Comparison of ENCODE assay signal across 14 cellular contexts in the genomic region with DNA sequence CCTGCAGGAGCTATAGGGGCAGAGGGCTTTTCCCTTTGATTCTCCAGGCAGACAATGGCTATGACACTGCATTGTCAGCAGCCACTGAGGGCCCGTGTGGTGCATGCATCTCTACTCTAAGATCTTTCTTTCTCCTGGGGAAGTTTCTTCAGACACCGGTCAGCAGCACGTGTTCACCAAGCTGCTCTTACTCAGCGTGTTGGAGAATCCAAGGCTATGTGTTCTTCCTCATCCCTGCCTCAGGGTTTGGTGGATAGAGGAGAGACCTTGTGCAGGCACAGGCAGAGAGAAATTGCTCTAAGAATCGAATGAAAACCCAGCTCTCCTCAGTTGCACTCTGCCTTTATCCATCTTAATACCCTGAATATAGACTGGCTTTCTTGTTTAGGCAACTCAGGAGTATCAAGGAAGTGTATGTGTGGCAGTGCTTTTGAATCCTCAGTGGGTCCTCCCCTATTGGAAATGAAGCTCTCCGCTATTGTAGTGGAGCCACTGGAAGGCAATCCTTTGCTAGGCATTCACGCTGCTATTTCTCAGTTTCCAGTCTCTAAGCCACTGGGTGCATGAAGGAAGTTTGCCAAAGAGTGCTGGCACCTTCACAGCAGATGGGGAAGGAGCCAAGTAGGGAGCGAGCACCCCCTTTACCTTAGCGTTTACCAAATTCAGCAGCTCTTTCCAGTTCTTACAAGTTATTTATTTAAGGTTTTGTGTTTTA.
DNase-seq lines count a peak whose midpoint lies in the region; ATAC-seq, FAIRE-seq and TF ChIP-seq lines count a peak whose summit lies in the region.
"Had no signal": no experiment of that assay in that cellular context is flagged by ENCODE, and none has a peak within 500 bp of the region (broad histone marks: within the 10 kb centered on the region; RNA-seq: fewer than 3 reads in every experiment).

No MANE protein-coding gene starts in this region.

- no peak for TF ChIP-seq POLR2A in A549 (IDR thresholded peaks at IDR 0.05; ENCODE audit: low read length)

- CTCF ChIA-PET in A549 (lab: Yijun Ruan, JAX): interaction anchor here (0.7 to 1.6 kb wide), 7 partner anchors 11 to 113 kb away, joined by 3 to 5 read pairs (median 3); no protein-coding TSS in a partner anchor
- CTCF ChIA-PET in OCI-LY7 (lab: Charles Lee; ENCODE audit: unreplicated experiment): no interaction called here

- H3K36me3 Mint-ChIP-seq in activated T-helper 1 cell treated with anti-CD3 and anti-CD28 coated beads, Interleukin-12 subunit alpha, Interleukin-12 subunit beta, Interleukin-2, Interleukin-4 antibody, amounts not matched to agents 30 ng/mL and 10 ng/mL and 1 ng/mL, durations not matched to agents 14 hours and 24 hours and 36 hours (ENCODE audit: low read depth): peaks cover 56% of the 10 kb centered on the region

- H3K4me2 ChIP-seq in A549 (no peak overlapping the region), OCI-LY7 (ENCODE audit: low read length) (peak overlapping the region; percentile 65)

- peaks cover 26% of the 10 kb centered on the region; the same call in 1 of the 2 replicates for H3K79me2 ChIP-seq in OCI-LY7 (ENCODE audit: insufficient read depth, low read depth, low read length)

- DNase-seq in A549 (ENCODE audit: low read depth in 1 of 2, low spot score in 1 of 2) (no peak), OCI-LY7 (ENCODE audit: low spot score) (no peak), choroid plexus epithelial cell (ENCODE audit: low read depth) (peak; percentile 30), NCI-H2107 (lab: John Stamatoyannopoulos, UW) (no peak), DMS53 (lab: John Stamatoyannopoulos, UW) (no peak)
- no peak for DNase-seq in activated T-helper 1 cell treated with anti-CD3 and anti-CD28 coated beads, Interleukin-12 subunit alpha, Interleukin-12 subunit beta, Interleukin-2, Interleukin-4 antibody, amounts not matched to agents 30 ng/mL and 10 ng/mL and 1 ng/mL, durations not matched to agents 14 hours and 24 hours and 36 hours (ENCODE audit: low spot score)
- DNase-seq: DMS153; NCI-H2171; NK-92 treated with Interleukin-12 subunit alpha and Interleukin-12 subunit beta, amount 100 ng/mL, for 24 hours; small intestine had no signal

- peaks cover 4% of the 10 kb centered on the region; the same call in 1 of the 2 replicates for H4K20me1 ChIP-seq in OCI-LY7 (ENCODE audit: insufficient read depth, low read length)

- no TSS peak for BruUV-seq in OCI-LY7 (replicated peaks; lab: Mats Ljungman, UMichigan)

- H3K36me3 ChIP-seq in OCI-LY7 (ENCODE audit: insufficient read depth, low read length) (peaks cover 78% of the 10 kb centered on the region), muscle layer of duodenum (ENCODE audit: control insufficient read depth in 1 of 2, insufficient read depth in 2 of 2, low read length in 2 of 2) (peaks cover 24 to 41% of the 10 kb centered on the region in 2 donors)

- no peak for ATAC-seq in A549
- ATAC-seq in GM21447 (IDR thresholded peaks at IDR 0.05; ENCODE audit: unreplicated experiment): no peak

- intact Hi-C loops in OCI-LY7 (cut with micrococcal nuclease; ENCODE audit: unreplicated experiment): loop anchor here (10.0 kb wide), 2 partner anchors 148 to 672 kb away; no protein-coding TSS in a partner anchor
- intact Hi-C loops in activated T-helper 1 cell treated with anti-CD3 and anti-CD28 coated beads, Interleukin-12 subunit alpha, Interleukin-12 subunit beta, Interleukin-2, Interleukin-4 antibody, amounts not matched to agents 30 ng/mL and 10 ng/mL and 1 ng/mL, durations not matched to agents 14 hours and 24 hours and 36 hours (cut with micrococcal nuclease): loop anchor here (5.0 kb wide), 1 partner anchor 114 kb away; no protein-coding TSS in a partner anchor

- H3K4me3 ChIP-seq in A549: no peak overlapping the region
- no peak overlapping the region for H3K4me3 ChIP-seq in OCI-LY7 (ENCODE audit: low read depth, low read length, poor library complexity, severe bottlenecking)
- H3K4me3 ChIP-seq in choroid plexus epithelial cell (ENCODE audit: low read depth, low read length): no peak overlapping the region
- H3K4me3 ChIP-seq in muscle layer of duodenum (ENCODE audit: low read depth in 1 of 2, low read length in 2 of 2): no peak overlapping the region

- no peak for FAIRE-seq in A549 (lab: Jason Lieb, UNC)
- FAIRE-seq: small intestine had no signal

- no peaks in the 10 kb centered on the region for H3K27me3 ChIP-seq in muscle layer of duodenum (ENCODE audit: low read depth, low read length)
- H3K27me3 ChIP-seq: neutrophil had no signal

- TF ChIP-seq CTCF in A549 (IDR thresholded peaks at IDR 0.05): no peak
- TF ChIP-seq CTCF in OCI-LY7 (conservative IDR thresholded peaks at IDR 0.05; ENCODE audit: low read length): no peak
- TF ChIP-seq CTCF in choroid plexus epithelial cell (conservative IDR thresholded peaks at IDR 0.05; ENCODE audit: low read depth, low read length): no peak

- H3K9me3 ChIP-seq in A549 (no peaks in the 10 kb centered on the region), OCI-LY7 (ENCODE audit: low read length) (no peaks in the 10 kb centered on the region), muscle layer of duodenum (ENCODE audit: control insufficient read depth in 1 of 2, low read length in 2 of 2) (no peaks in the 10 kb centered on the region)
- H3K9me3 ChIP-seq: neutrophil had no signal

- peaks cover 84% of the 10 kb centered on the region for H3K4me1 ChIP-seq in A549
- peaks cover 78% of the 10 kb centered on the region for H3K4me1 ChIP-seq in OCI-LY7 (ENCODE audit: insufficient read depth, low read length, poor library complexity, severe bottlenecking)
- peaks cover 9 to 48% of the 10 kb centered on the region in 2 donors for H3K4me1 ChIP-seq in muscle layer of duodenum (ENCODE audit: control insufficient read depth in 1 of 2, insufficient read depth in 2 of 2, low read length in 2 of 2)

- H3K4me1 Mint-ChIP-seq in activated T-helper 1 cell treated with anti-CD3 and anti-CD28 coated beads, Interleukin-12 subunit alpha, Interleukin-12 subunit beta, Interleukin-2, Interleukin-4 antibody, amounts not matched to agents 30 ng/mL and 10 ng/mL and 1 ng/mL, durations not matched to agents 14 hours and 24 hours and 36 hours (ENCODE audit: low read depth): peaks cover 50% of the 10 kb centered on the region

- no peaks in the 10 kb centered on the region for H3K27me3 Mint-ChIP-seq in activated T-helper 1 cell treated with anti-CD3 and anti-CD28 coated beads, Interleukin-12 subunit alpha, Interleukin-12 subunit beta, Interleukin-2, Interleukin-4 antibody, amounts not matched to agents 30 ng/mL and 10 ng/mL and 1 ng/mL, durations not matched to agents 14 hours and 24 hours and 36 hours (ENCODE audit: insufficient read depth)

- 90% methylated on average over 9 of the region's 9 CpGs for WGBS in A549 (ENCODE audit: missing lambda C conversion rate)

- no peak overlapping the region for H2AFZ ChIP-seq in OCI-LY7 (ENCODE audit: low read length)

- TF ChIP-seq EP300 in A549 (IDR thresholded peaks at IDR 0.05): no peak

- H3K27ac ChIP-seq in A549: peak overlapping the region; percentile 1 to 70; a peak in 4 of 6 replicates
- H3K27ac ChIP-seq in OCI-LY7 (ENCODE audit: low read depth, low read length, poor library complexity, severe bottlenecking): peak overlapping the region; percentile 97
- H3K27ac ChIP-seq in muscle layer of duodenum (ENCODE audit: low read length): peak overlapping the region; percentile 10
- H3K27ac ChIP-seq: epithelial cell of prostate, neutrophil had no signal

- no peaks in the 10 kb centered on the region for H3K9me2 ChIP-seq in OCI-LY7 (ENCODE audit: insufficient read depth, low read length)

- no peak overlapping the region for H3K4me3 Mint-ChIP-seq in activated T-helper 1 cell treated with anti-CD3 and anti-CD28 coated beads, Interleukin-12 subunit alpha, Interleukin-12 subunit beta, Interleukin-2, Interleukin-4 antibody, amounts not matched to agents 30 ng/mL and 10 ng/mL and 1 ng/mL, durations not matched to agents 14 hours and 24 hours and 36 hours

- TF ChIP-seq RAD21 in A549 (conservative IDR thresholded peaks at IDR 0.05 in 1 of 2, IDR thresholded peaks at IDR 0.05 in 1 of 2): no peak

- no peak overlapping the region for H3K27ac Mint-ChIP-seq in activated T-helper 1 cell treated with anti-CD3 and anti-CD28 coated beads, Interleukin-12 subunit alpha, Interleukin-12 subunit beta, Interleukin-2, Interleukin-4 antibody, amounts not matched to agents 30 ng/mL and 10 ng/mL and 1 ng/mL, durations not matched to agents 14 hours and 24 hours and 36 hours

- POLR2A ChIA-PET in A549 (lab: Yijun Ruan, JAX) (interaction anchor here (2.4 kb wide), 1 partner anchor 78 kb away, joined by 9 read pairs; no protein-coding TSS in a partner anchor), OCI-LY7 (lab: Charles Lee) (interaction anchor here (0.5 to 1.7 kb wide), 12 partner anchors 13 to 717 kb away, joined by 3 to 8 read pairs (median 4); no protein-coding TSS in a partner anchor)

- no peaks in the 10 kb centered on the region for H3K9me3 Mint-ChIP-seq in activated T-helper 1 cell treated with anti-CD3 and anti-CD28 coated beads, Interleukin-12 subunit alpha, Interleukin-12 subunit beta, Interleukin-2, Interleukin-4 antibody, amounts not matched to agents 30 ng/mL and 10 ng/mL and 1 ng/mL, durations not matched to agents 14 hours and 24 hours and 36 hours

TF ChIP-seq in A549, 52 proteins besides CTCF, POLR2A, EP300 and RAD21 (continues in another document):
- TF ChIP-seq GATA3 (IDR thresholded peaks at IDR 0.05; ENCODE audit: borderline replicate concordance): no peak
- no peak for TF ChIP-seq CBX2 (IDR thresholded peaks at IDR 0.05; ENCODE audit: borderline replicate concordance, low read depth)
- no peak for TF ChIP-seq NPAS2 (CRISPR knock-in tag; IDR thresholded peaks at IDR 0.05; ENCODE audit: borderline replicate concordance)
- TF ChIP-seq SREBF2 (IDR thresholded peaks at IDR 0.05): no peak
- no peak for TF ChIP-seq TP53 (CRISPR knock-in tag; IDR thresholded peaks at IDR 0.05)
- TF ChIP-seq KDM1A (IDR thresholded peaks at IDR 0.05; ENCODE audit: low read depth): no peak
- TF ChIP-seq JUNB (IDR thresholded peaks at IDR 0.05): no peak
- TF ChIP-seq RFX5 (IDR thresholded peaks at IDR 0.05): no peak
- TF ChIP-seq FOSL2 (IDR thresholded peaks at IDR 0.05): no peak
- no peak for TF ChIP-seq FOSL2 (CRISPR knock-in tag; IDR thresholded peaks at IDR 0.05)
- TF ChIP-seq, protein P1, sequence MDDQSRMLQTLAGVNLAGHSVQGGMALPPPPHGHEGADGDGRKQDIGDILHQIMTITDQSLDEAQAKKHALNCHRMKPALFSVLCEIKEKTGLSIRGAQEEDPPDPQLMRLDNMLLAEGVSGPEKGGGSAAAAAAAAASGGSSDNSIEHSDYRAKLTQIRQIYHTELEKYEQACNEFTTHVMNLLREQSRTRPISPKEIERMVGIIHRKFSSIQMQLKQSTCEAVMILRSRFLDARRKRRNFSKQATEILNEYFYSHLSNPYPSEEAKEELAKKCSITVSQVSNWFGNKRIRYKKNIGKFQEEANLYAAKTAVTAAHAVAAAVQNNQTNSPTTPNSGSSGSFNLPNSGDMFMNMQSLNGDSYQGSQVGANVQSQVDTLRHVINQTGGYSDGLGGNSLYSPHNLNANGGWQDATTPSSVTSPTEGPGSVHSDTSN (IDR thresholded peaks at IDR 0.05): no peak
- no peak for TF ChIP-seq ZNF302 (CRISPR knock-in tag; IDR thresholded peaks at IDR 0.05)

Comparison
In these comparisons a context has a peak if more than half of its experiments do, and no peak if none do; other contexts are left out.
1. H3K27ac ChIP-seq: peak in every context shown above with its lines; median percentile 97 in OCI-LY7; 36 in A549; 10 in muscle layer of duodenum.